ENCODE assay signal across 1 cellular context in genomic region chr6:3518356-3518841, GRCh38.
TF ChIP-seq lines count a peak whose summit lies in the region.

No MANE protein-coding gene starts in this region.

TF ChIP-seq in A549, 52 proteins besides CTCF, POLR2A, EP300 and RAD21 (continued from another document):
- no peak for TF ChIP-seq FOXS1 (CRISPR knock-in tag; IDR thresholded peaks at IDR 0.05)
- TF ChIP-seq BHLHE40 (IDR thresholded peaks at IDR 0.05; ENCODE audit: low read depth, low read length): no peak
- no peak for TF ChIP-seq ZSCAN20 (CRISPR knock-in tag; IDR thresholded peaks at IDR 0.05)
- no peak for TF ChIP-seq RNF2 (IDR thresholded peaks at IDR 0.05; ENCODE audit: borderline replicate concordance, low read depth)
- TF ChIP-seq MAZ (IDR thresholded peaks at IDR 0.05; ENCODE audit: borderline replicate concordance, low read depth, low read length): no peak
- TF ChIP-seq RCOR1 (IDR thresholded peaks at IDR 0.05; ENCODE audit: low read depth, low read length): no peak
- TF ChIP-seq CEBPB (IDR thresholded peaks at IDR 0.05): no peak
- TF ChIP-seq NR3C1 (IDR thresholded peaks at IDR 0.05): no peak
- TF ChIP-seq POLR2AphosphoS2 (conservative IDR thresholded peaks at IDR 0.05; ENCODE audit: low read length): no peak
- TF ChIP-seq E2F6 (IDR thresholded peaks at IDR 0.05; ENCODE audit: borderline replicate concordance, low read depth): no peak
- no peak for TF ChIP-seq TP53 (CRISPR knock-in tag; IDR thresholded peaks at IDR 0.05)
- TF ChIP-seq REST (IDR thresholded peaks at IDR 0.05): no peak
- no peak for TF ChIP-seq ATOH8 (CRISPR knock-in tag; IDR thresholded peaks at IDR 0.05; ENCODE audit: low read depth)
- TF ChIP-seq MAFK (IDR thresholded peaks at IDR 0.05; ENCODE audit: partially characterized antibody): peak; percentile 41
- no peak for TF ChIP-seq GATA3 (IDR thresholded peaks at IDR 0.05; ENCODE audit: borderline replicate concordance)
- no peak for TF ChIP-seq FOSL2 (IDR thresholded peaks at IDR 0.05)
- TF ChIP-seq FOSL2 (CRISPR knock-in tag; IDR thresholded peaks at IDR 0.05): peak; percentile 63
- TF ChIP-seq RFX5 (IDR thresholded peaks at IDR 0.05): no peak
- no peak for TF ChIP-seq CHD2 (IDR thresholded peaks at IDR 0.05; ENCODE audit: low read length, partially characterized antibody)
- no peak for TF ChIP-seq HOXA7 (CRISPR knock-in tag; IDR thresholded peaks at IDR 0.05)
- TF ChIP-seq, protein P1, sequence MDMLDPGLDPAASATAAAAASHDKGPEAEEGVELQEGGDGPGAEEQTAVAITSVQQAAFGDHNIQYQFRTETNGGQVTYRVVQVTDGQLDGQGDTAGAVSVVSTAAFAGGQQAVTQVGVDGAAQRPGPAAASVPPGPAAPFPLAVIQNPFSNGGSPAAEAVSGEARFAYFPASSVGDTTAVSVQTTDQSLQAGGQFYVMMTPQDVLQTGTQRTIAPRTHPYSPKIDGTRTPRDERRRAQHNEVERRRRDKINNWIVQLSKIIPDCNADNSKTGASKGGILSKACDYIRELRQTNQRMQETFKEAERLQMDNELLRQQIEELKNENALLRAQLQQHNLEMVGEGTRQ (IDR thresholded peaks at IDR 0.05): no peak
- peak; percentile 38; the same call in 1 of the 2 replicates for TF ChIP-seq MAX (IDR thresholded peaks at IDR 0.05)
- no peak for TF ChIP-seq SREBF2 (IDR thresholded peaks at IDR 0.05)
- TF ChIP-seq NPAS2 (CRISPR knock-in tag; IDR thresholded peaks at IDR 0.05; ENCODE audit: borderline replicate concordance): no peak
- 0 out of 2 replicates have a peak, but pooled peaks have one; percentile 7 for TF ChIP-seq JUNB (IDR thresholded peaks at IDR 0.05)
- no peak for TF ChIP-seq ZC3H11A (IDR thresholded peaks at IDR 0.05)
- peak; percentile 44; the same call in 1 of the 2 replicates for TF ChIP-seq HOXB13 (CRISPR knock-in tag; IDR thresholded peaks at IDR 0.05; ENCODE audit: low read depth)
- no peak for TF ChIP-seq PBX3 (IDR thresholded peaks at IDR 0.05)
- 0 out of 5 replicates have a peak, but pooled peaks of 1 of the 2 experiments have one; percentile 12 for TF ChIP-seq JUN (IDR thresholded peaks at IDR 0.05)
- TF ChIP-seq KDM1A (IDR thresholded peaks at IDR 0.05; ENCODE audit: low read depth): no peak
- no peak for TF ChIP-seq PHF8 (IDR thresholded peaks at IDR 0.05; ENCODE audit: borderline replicate concordance, low read depth)
- no peak for TF ChIP-seq HOXB5 (CRISPR knock-in tag; IDR thresholded peaks at IDR 0.05)
- no peak for TF ChIP-seq CBX2 (IDR thresholded peaks at IDR 0.05; ENCODE audit: borderline replicate concordance, low read depth)
- TF ChIP-seq RARB (CRISPR knock-in tag; IDR thresholded peaks at IDR 0.05): no peak
- TF ChIP-seq, protein P2, sequence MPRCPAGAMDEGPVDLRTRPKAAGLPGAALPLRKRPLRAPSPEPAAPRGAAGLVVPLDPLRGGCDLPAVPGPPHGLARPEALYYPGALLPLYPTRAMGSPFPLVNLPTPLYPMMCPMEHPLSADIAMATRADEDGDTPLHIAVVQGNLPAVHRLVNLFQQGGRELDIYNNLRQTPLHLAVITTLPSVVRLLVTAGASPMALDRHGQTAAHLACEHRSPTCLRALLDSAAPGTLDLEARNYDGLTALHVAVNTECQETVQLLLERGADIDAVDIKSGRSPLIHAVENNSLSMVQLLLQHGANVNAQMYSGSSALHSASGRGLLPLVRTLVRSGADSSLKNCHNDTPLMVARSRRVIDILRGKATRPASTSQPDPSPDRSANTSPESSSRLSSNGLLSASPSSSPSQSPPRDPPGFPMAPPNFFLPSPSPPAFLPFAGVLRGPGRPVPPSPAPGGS (IDR thresholded peaks at IDR 0.05): no peak
- no peak for TF ChIP-seq ESRRA (IDR thresholded peaks at IDR 0.05; ENCODE audit: borderline replicate concordance, low read length)
- no peak for TF ChIP-seq KDM5A (IDR thresholded peaks at IDR 0.05)
